Comparison of ENCODE assay signal across 7 cellular contexts in genomic region chr11:62324738-62325556, GRCh38. TPM values are rescaled to one million over a fixed set of nuclear protein-coding genes. Genes with fewer than 3 reads are reported as not detected.
DNase-seq lines count a peak whose midpoint lies in the region; ATAC-seq and TF ChIP-seq lines count a peak whose summit lies in the region.

No MANE protein-coding gene starts in this region.

- intact Hi-C loops in natural killer cell (cut with micrococcal nuclease): no loop called here

- peak; percentile 61 for TF ChIP-seq CTCF in GM12875 (IDR thresholded peaks at IDR 0.05; ENCODE audit: borderline replicate concordance, insufficient read depth, low read depth, low read length)
- peak; percentile 56 for TF ChIP-seq CTCF in natural killer cell (IDR thresholded peaks at IDR 0.05)

- H3K27ac Mint-ChIP-seq in effector memory CD8-positive, alpha-beta T cell: no peak overlapping the region
- H3K27ac Mint-ChIP-seq in natural killer cell: no peak overlapping the region

- peaks cover 0 to 3% of the 10 kb centered on the region in 2 donors for H3K4me1 Mint-ChIP-seq in effector memory CD8-positive, alpha-beta T cell (ENCODE audit: low read depth in 2 of 2)
- H3K4me1 Mint-ChIP-seq in natural killer cell: no peaks in the 10 kb centered on the region

- H3K9me3 Mint-ChIP-seq in effector memory CD8-positive, alpha-beta T cell: no peaks in the 10 kb centered on the region
- H3K9me3 Mint-ChIP-seq in natural killer cell: no peaks in the 10 kb centered on the region

- DNase-seq in NCI-H1092 treated with DMSO at 0.1 percent for 48 hours (lab: John Stamatoyannopoulos, UW) (peak; percentile 27), natural killer cell (peak; percentile 49), NCI-H2107 treated with DMSO at 0.1 percent for 48 hours (lab: John Stamatoyannopoulos, UW; ENCODE audit: unreplicated experiment) (no peak)
- DNase-seq in activated CD4-positive, alpha-beta T cell treated with anti-CD3 and anti-CD28 coated beads for 24 hours (ENCODE audit: low read depth in 2 of 2): peak; percentile 10 to 71
- DNase-seq in effector memory CD8-positive, alpha-beta T cell: peak; percentile 35 to 64 (median 39)

- H3K4me3 Mint-ChIP-seq in effector memory CD8-positive, alpha-beta T cell: no peak overlapping the region
- no peak overlapping the region for H3K4me3 Mint-ChIP-seq in natural killer cell

- H3K36me3 Mint-ChIP-seq in effector memory CD8-positive, alpha-beta T cell (ENCODE audit: insufficient read depth): no peaks in the 10 kb centered on the region
- H3K36me3 Mint-ChIP-seq in natural killer cell: no peaks in the 10 kb centered on the region

- no peak overlapping the region for H3K4me3 ChIP-seq in GM12875 (ENCODE audit: low read depth, low read length)

- ATAC-seq in effector memory CD8-positive, alpha-beta T cell (replicated peaks): peak; percentile 71
- peak; percentile 83 to 97 (median 86) for ATAC-seq in natural killer cell
- no peak for ATAC-seq in GM19351 (IDR thresholded peaks at IDR 0.05; ENCODE audit: unreplicated experiment)

- H3K27me3 Mint-ChIP-seq in effector memory CD8-positive, alpha-beta T cell: peaks cover 19 to 48% of the 10 kb centered on the region in 2 donors
- H3K27me3 Mint-ChIP-seq in natural killer cell (ENCODE audit: low read depth in 2 of 2): peaks cover 0 to 11% of the 10 kb centered on the region in 2 donors

RNA-seq across cellular contexts. Expression of gene ASRGL1, which starts 12.3 kb away (rescaled TPM):
- 1 to 10 TPM; 1.9 to 9.7 (median 3.4) TPM for total RNA-seq in natural killer cell

RNA-seq across cellular contexts. Expression of gene SCGB1D4, which starts 26.1 kb away (rescaled TPM):
- total RNA-seq in natural killer cell: not detected

RNA-seq across cellular contexts. Expression of gene SCGB2A2, which starts 55.0 kb away (rescaled TPM):
- not detected for total RNA-seq in natural killer cell
